Comparison of ENCODE assay signal across 13 cellular contexts in the genomic region with DNA sequence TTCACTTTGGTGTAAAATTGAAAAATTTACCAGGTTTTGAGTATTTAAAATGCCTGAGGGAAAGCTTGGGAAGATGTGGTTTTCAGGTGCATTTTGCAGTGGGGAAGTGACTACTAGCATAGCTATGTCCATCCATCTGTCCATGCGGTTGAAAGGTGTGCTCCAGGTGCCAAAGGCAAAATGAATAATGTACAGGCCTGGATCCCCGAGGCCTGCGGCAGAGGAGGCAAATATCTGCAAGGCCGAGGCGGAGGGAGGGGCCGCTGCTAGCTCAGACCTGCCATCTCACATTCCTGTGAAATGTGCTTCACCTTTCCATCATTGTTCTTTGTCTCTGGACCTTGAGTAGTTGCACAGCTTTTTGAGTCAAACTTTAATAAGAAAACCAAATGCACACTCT.
"Had no signal": no experiment of that assay in that cellular context is flagged by ENCODE, and none has a peak within 500 bp of the region (broad histone marks: within the 10 kb centered on the region; RNA-seq: fewer than 3 reads in every experiment).

No MANE protein-coding gene starts in this region.

- H3K27ac ChIP-seq: right atrium auricular region, thyroid gland, WERI-Rb-1 had no signal

- H3K4me3 ChIP-seq: lung, right atrium auricular region, thyroid gland had no signal

- H3K36me3 Mint-ChIP-seq: activated naive CD8-positive, alpha-beta T cell had no signal

- H3K4me3 Mint-ChIP-seq: activated naive CD8-positive, alpha-beta T cell; dendritic cell treated with granulocyte-macrophage colony-stimulating factor and Interleukin-4, amounts not matched to agents 40 ng/mL and 50 ng/mL, for 4 days had no signal

- H3K27me3 ChIP-seq: right atrium auricular region, thyroid gland had no signal

- H3K36me3 ChIP-seq: right atrium auricular region, thyroid gland, WERI-Rb-1 had no signal

- ATAC-seq: left lobe of liver had no signal

- H3K9me3 Mint-ChIP-seq: dendritic cell treated with granulocyte-macrophage colony-stimulating factor and Interleukin-4, amounts not matched to agents 40 ng/mL and 50 ng/mL, for 4 days had no signal

- DNase-seq: activated CD4-positive, alpha-beta T cell treated with anti-CD3 and anti-CD28 coated beads for 1 hour; activated T-cell treated with anti-CD3 and anti-CD28 coated beads for 4 hours; effector CD8-positive, alpha-beta T cell; stimulated activated CD4-positive, alpha-beta T cell treated with anti-CD3 and anti-CD28 coated beads, Interleukin-2, amount 100 ng/mL, for 24 hours; stimulated activated naive CD4-positive, alpha-beta T cell treated with Interleukin-2 at 50 U/mL for 16 hours; T-helper 2 cell; thyroid gland; WERI-Rb-1 had no signal

- H3K27ac Mint-ChIP-seq: activated naive CD8-positive, alpha-beta T cell; dendritic cell treated with granulocyte-macrophage colony-stimulating factor and Interleukin-4, amounts not matched to agents 40 ng/mL and 50 ng/mL, for 4 days had no signal

- H3K9me3 ChIP-seq: right atrium auricular region, thyroid gland had no signal
